18 cellular contexts compared by ENCODE assay signal in genomic region chr10:3746634-3747033, GRCh38.
"Had no signal": no experiment of that assay in that cellular context is flagged by ENCODE, and none has a peak within 500 bp of the region (broad histone marks: within the 10 kb centered on the region; RNA-seq: fewer than 3 reads in every experiment).

No MANE protein-coding gene starts in this region.

- H3K27me3 ChIP-seq: right lobe of liver, testis had no signal

- H3K36me3 Mint-ChIP-seq: brain had no signal

- H3K36me3 ChIP-seq: prostate gland, right lobe of liver had no signal

- ATAC-seq: activated CD4-positive, alpha-beta T cell treated with anti-CD3 and anti-CD28 coated beads for 36 hours; left colon; stimulated activated naive CD8-positive, alpha-beta T cell treated with anti-CD3 and anti-CD28 coated beads, Interleukin-15, amount 100 ng/mL, for 72 hours; T-helper 17 cell; WTC11 had no signal

- H3K27ac Mint-ChIP-seq: activated CD4-positive, alpha-beta memory T cell treated with anti-CD3 and anti-CD28 coated beads, Interleukin-2, amount 10 ng/mL, durations not matched to agents 7 days and 5 days; activated CD4-positive, alpha-beta T cell treated with anti-CD3 and anti-CD28 coated beads for 36 hours; activated naive CD4-positive, alpha-beta T cell treated with anti-CD3 and anti-CD28 coated beads for 36 hours; activated T-cell treated with anti-CD3 and anti-CD28 coated beads, Interleukin-2, amount 50 U/mL, for 24 hours; activated T-helper 2 cell treated with anti-CD3 and anti-CD28 coated beads, Interferon-gamma antibody, Interleukin-2, Interleukin-4, amounts not matched to agents 10 μg/mL and 5 μg/mL and 100 μg/mL, durations not matched to agents 14 hours and 24 hours and 36 hours; stimulated activated naive CD8-positive, alpha-beta T cell treated with anti-CD3 and anti-CD28 coated beads, Interleukin-15, amount 100 ng/mL, for 72 hours; T-helper 17 cell; WTC11 had no signal

- H3K4me3 ChIP-seq: coronary artery, prostate gland, right lobe of liver, smooth muscle cell had no signal

- H3K9me3 Mint-ChIP-seq: activated CD4-positive, alpha-beta memory T cell treated with anti-CD3 and anti-CD28 coated beads, Interleukin-2, amount 10 ng/mL, durations not matched to agents 7 days and 5 days; activated naive CD4-positive, alpha-beta T cell treated with anti-CD3 and anti-CD28 coated beads for 36 hours; activated T-cell treated with anti-CD3 and anti-CD28 coated beads, Interleukin-2, amount 50 U/mL, for 24 hours; activated T-helper 2 cell treated with anti-CD3 and anti-CD28 coated beads, Interferon-gamma antibody, Interleukin-2, Interleukin-4, amounts not matched to agents 10 μg/mL and 5 μg/mL and 100 μg/mL, durations not matched to agents 14 hours and 24 hours and 36 hours; stimulated activated naive CD8-positive, alpha-beta T cell treated with anti-CD3 and anti-CD28 coated beads, Interleukin-15, amount 100 ng/mL, for 72 hours had no signal

- H3K27me3 Mint-ChIP-seq: activated CD4-positive, alpha-beta T cell treated with anti-CD3 and anti-CD28 coated beads for 36 hours; T-helper 17 cell had no signal

- H3K4me3 Mint-ChIP-seq: activated CD4-positive, alpha-beta memory T cell treated with anti-CD3 and anti-CD28 coated beads, Interleukin-2, amount 10 ng/mL, durations not matched to agents 7 days and 5 days; activated CD4-positive, alpha-beta T cell treated with anti-CD3 and anti-CD28 coated beads for 36 hours; activated naive CD4-positive, alpha-beta T cell treated with anti-CD3 and anti-CD28 coated beads for 36 hours; activated T-cell treated with anti-CD3 and anti-CD28 coated beads, Interleukin-2, amount 50 U/mL, for 24 hours; stimulated activated naive CD8-positive, alpha-beta T cell treated with anti-CD3 and anti-CD28 coated beads, Interleukin-15, amount 100 ng/mL, for 72 hours; T-helper 17 cell; WTC11 had no signal

- H3K9me3 ChIP-seq: prostate gland, right lobe of liver, testis had no signal

- H3K4me1 ChIP-seq: prostate gland had no signal

- DNase-seq: activated CD4-positive, alpha-beta memory T cell treated with anti-CD3 and anti-CD28 coated beads, Interleukin-2, amount 10 ng/mL, durations not matched to agents 7 days and 5 days; activated CD4-positive, alpha-beta T cell treated with anti-CD3 and anti-CD28 coated beads for 36 hours; activated naive CD4-positive, alpha-beta T cell treated with anti-CD3 and anti-CD28 coated beads for 36 hours; activated T-cell treated with anti-CD3 and anti-CD28 coated beads, Interleukin-2, amount 50 U/mL, for 24 hours; hippocampal formation; left colon; mammary epithelial cell; right lobe of liver; stimulated activated CD4-positive, alpha-beta T cell treated with anti-CD3 and anti-CD28 coated beads, Interleukin-4, amount 100 ng/mL, for 1 hour; stimulated activated naive CD8-positive, alpha-beta T cell treated with anti-CD3 and anti-CD28 coated beads, Interleukin-15, amount 100 ng/mL, for 72 hours; T-helper 17 cell; testis had no signal
